ENCODE assay signal across 1 cellular context in the genomic region with DNA sequence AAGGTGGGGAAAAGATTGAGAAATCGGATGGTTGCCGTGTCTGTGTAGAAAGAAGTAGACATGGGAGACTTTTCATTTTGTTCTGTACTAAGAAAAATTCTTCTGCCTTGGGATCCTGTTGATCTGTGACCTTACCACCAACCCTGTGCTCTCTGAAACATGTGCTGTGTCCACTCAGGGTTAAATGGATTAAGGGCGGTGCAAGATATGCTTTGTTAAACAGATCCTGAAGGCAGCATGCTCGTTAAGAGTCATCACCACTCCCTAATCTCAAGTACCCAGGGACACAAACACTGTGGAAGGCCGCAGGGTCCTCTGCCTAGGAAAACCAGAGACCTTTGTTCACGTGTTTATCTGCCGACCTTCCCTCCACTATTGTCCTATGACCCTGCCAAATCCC.
TF ChIP-seq lines count a peak whose summit lies in the region.

No MANE protein-coding gene starts in this region.

TF ChIP-seq in K562, 482 proteins besides CTCF, POLR2A, EP300 and RAD21 (continued from another document):
- TF ChIP-seq NFE2 (IDR thresholded peaks at IDR 0.05; ENCODE audit: low read depth) (peak; percentile 13; the same call in 1 of the 2 replicates), SMAD4 (CRISPR knock-in tag; conservative IDR thresholded peaks at IDR 0.05) (peak; percentile 6; the same call in 1 of the 2 replicates)
